ENCODE assay signal across 11 cellular contexts in the genomic region with DNA sequence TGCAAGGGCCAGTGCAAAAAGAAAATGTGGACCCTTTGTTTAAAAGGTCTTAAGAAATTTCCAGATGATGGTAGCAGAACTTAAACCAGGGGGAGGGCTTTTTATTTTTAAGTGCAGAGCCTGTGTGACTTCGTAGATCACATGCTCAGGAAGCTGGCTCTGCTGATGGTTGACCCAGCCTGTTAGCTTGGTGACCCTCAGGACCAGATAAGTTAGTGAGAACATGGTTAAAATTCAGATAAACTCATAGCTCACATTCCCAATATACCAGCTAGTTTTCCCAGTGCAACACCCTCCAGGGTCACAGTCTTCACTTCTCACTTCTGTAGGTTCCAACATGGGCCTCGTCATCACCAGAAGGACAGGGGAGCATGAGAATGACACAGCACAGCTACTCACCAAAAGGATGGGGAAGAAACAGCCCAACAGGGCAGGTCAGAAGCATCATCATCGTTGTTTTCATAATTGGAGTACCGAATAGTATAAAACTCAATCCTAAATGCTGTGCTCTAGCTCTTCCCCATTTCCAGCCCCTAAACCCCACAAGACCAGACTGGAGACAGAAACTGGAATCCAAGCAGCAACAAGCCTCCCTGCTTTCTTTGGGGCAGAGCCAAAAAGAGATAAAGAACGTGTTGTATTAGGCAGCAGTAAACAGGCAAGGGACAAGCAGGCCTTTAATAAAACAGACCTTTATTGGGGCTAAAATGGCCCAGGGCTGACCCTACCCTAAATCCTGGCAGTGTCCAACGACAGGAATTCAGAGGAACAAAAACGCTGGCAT.
A peak's percentile ranks its signal among the peaks of the same experiment; 100 is the strongest.
DNase-seq lines count a peak whose midpoint lies in the region; ATAC-seq and TF ChIP-seq lines count a peak whose summit lies in the region.
"Had no signal": no experiment of that assay in that cellular context is flagged by ENCODE, and none has a peak within 500 bp of the region (broad histone marks: within the 10 kb centered on the region; RNA-seq: fewer than 3 reads in every experiment).

No MANE protein-coding gene starts in this region.

- CTCF ChIA-PET in IMR-90 (lab: Yijun Ruan, JAX), result interaction anchor here (1.0 kb wide), 1 partner anchor 53 kb away, joined by 3 read pairs; no protein-coding TSS in a partner anchor

- TF ChIP-seq RAD21 in IMR-90 (IDR thresholded peaks at IDR 0.05; ENCODE audit: low read length), result no peak

- no peak for TF ChIP-seq CTCF in IMR-90 (conservative IDR thresholded peaks at IDR 0.05; ENCODE audit: low read depth, low read length)
- peak in 1 of 56 donors; percentile 11 for TF ChIP-seq CTCF in dorsolateral prefrontal cortex (IDR thresholded peaks at IDR 0.05 in 54 of 56, conservative IDR thresholded peaks at IDR 0.05 in 2 of 56; ENCODE audit: low read depth in 1 of 56, partially characterized antibody in 56 of 56)
- no peak for TF ChIP-seq CTCF in sigmoid colon (IDR thresholded peaks at IDR 0.05)
- TF ChIP-seq CTCF in GM13977 (IDR thresholded peaks at IDR 0.05; ENCODE audit: extremely low read depth, insufficient read depth, missing control alignments), result no peak

- POLR2A ChIA-PET in IMR-90 (lab: Charles Lee; ENCODE audit: unreplicated experiment), result no interaction called here

- no peak overlapping the region for H3K23ac ChIP-seq in IMR-90 (ENCODE audit: low read depth, low read length)

- H2AK9ac ChIP-seq in IMR-90 (replicated peaks; ENCODE audit: low read depth, low read length, poor library complexity), result peak overlapping the region; percentile 45

- H3K9ac ChIP-seq in IMR-90 (ENCODE audit: low read depth, low read length), result no peak overlapping the region

- H3K27me3 ChIP-seq in IMR-90 (ENCODE audit: control insufficient read depth, insufficient read depth, low read length), result no peaks in the 10 kb centered on the region; the same call in 1 of the 2 replicates
- H3K27me3 ChIP-seq in dorsolateral prefrontal cortex, result no peaks in the 10 kb centered on the region
- no peaks in the 10 kb centered on the region for H3K27me3 ChIP-seq in layer of hippocampus (ENCODE audit: control insufficient read depth, insufficient read depth, low read length)
- no peaks in the 10 kb centered on the region for H3K27me3 ChIP-seq in sigmoid colon

- H3K9me1 ChIP-seq in IMR-90 (ENCODE audit: insufficient read depth, low read length), result peaks cover 3% of the 10 kb centered on the region; the same call in 1 of the 2 replicates

- no peak overlapping the region for H4K8ac ChIP-seq in IMR-90 (ENCODE audit: low read depth in 2 of 2, low read length in 2 of 2)

- no peak for DNase-seq in IMR-90
- peak in 7 of 10 donors; percentile 40 to 71 (median 66) for DNase-seq in dorsolateral prefrontal cortex
- peak; percentile 66 for DNase-seq in sigmoid colon
- DNase-seq in DMS53 (lab: John Stamatoyannopoulos, UW), result no peak
- no peak for DNase-seq in GM13977 (ENCODE audit: low spot score)
- DNase-seq in SHP77 treated with DMSO at 0.1 percent for 48 hours (lab: John Stamatoyannopoulos, UW), result no peak
- DNase-seq: activated naive CD4-positive, alpha-beta T cell treated with Interleukin-2 at 50 U/mL for 16 hours; mesendoderm; PC-9 had no signal

- TF ChIP-seq POLR2A in IMR-90 (IDR thresholded peaks at IDR 0.05; ENCODE audit: low read depth, low read length) (no peak), sigmoid colon (IDR thresholded peaks at IDR 0.05) (no peak)

- no peak overlapping the region for H2BK20ac ChIP-seq in IMR-90 (ENCODE audit: low read depth, low read length)

- no peak overlapping the region for H3K56ac ChIP-seq in IMR-90 (ENCODE audit: extremely low read depth, insufficient read depth, low read length)

- H3K9me3 ChIP-seq in IMR-90 (ENCODE audit: control insufficient read depth, insufficient read depth, low read length) (no peaks in the 10 kb centered on the region), sigmoid colon (no peaks in the 10 kb centered on the region)

- intact Hi-C loops in IMR-90 (cut with micrococcal nuclease) (no loop called here), dorsolateral prefrontal cortex (cut with DNase I) (no loop called here), sigmoid colon (cut with DNase I) (no loop called here)

- H2AFZ ChIP-seq in IMR-90 (replicated peaks; ENCODE audit: low read length, poor library complexity), result peak overlapping the region; percentile 77
- H2AFZ ChIP-seq: PC-9 had no signal

- H3K4me2 ChIP-seq in IMR-90 (ENCODE audit: low read depth, low read length), result 0 out of 2 replicates have a peak overlapping the region, but pooled peaks have one; percentile 20
- H3K4me2 ChIP-seq: PC-9 had no signal

- no peak overlapping the region for H4K91ac ChIP-seq in IMR-90 (ENCODE audit: insufficient read depth, low read depth, low read length)

- no peak overlapping the region for H2BK15ac ChIP-seq in IMR-90 (ENCODE audit: low read depth, low read length)

- in situ Hi-C loops in IMR-90 (cut with MboI; ENCODE audit: low sequenced_read_pairs) (no loop called here), GM13977 (cut with MboI; ENCODE audit: low pct_unique_long_range_greater_than_20kb, low sequenced_read_pairs, unreplicated experiment) (no loop called here)

- H4K5ac ChIP-seq in IMR-90 (ENCODE audit: low read depth, low read length), result no peak overlapping the region

- dilution Hi-C loops in IMR-90 (cut with HindIII; ENCODE audit: low sequenced_read_pairs, unreplicated experiment), result no loop called here

- no peaks in the 10 kb centered on the region for H4K20me1 ChIP-seq in IMR-90 (ENCODE audit: insufficient read depth, low read length)

- ATAC-seq in IMR-90 (ENCODE audit: low read depth) (peak; percentile 27), HG02759 (IDR thresholded peaks at IDR 0.05; ENCODE audit: unreplicated experiment) (no peak)

- no peak overlapping the region for H3K4ac ChIP-seq in IMR-90 (ENCODE audit: low read depth, low read length)

- no CpG with 5 or more reads among the region's 7 CpGs for WGBS in IMR-90 (ENCODE audit: extremely low coverage in 2 of 2, insufficient read length in 1 of 2), 2 experiments
- WGBS in sigmoid colon, 2 donors, result 50 to 73% methylated on average over 7 of the region's 7 CpGs

- H3K4me1 ChIP-seq in IMR-90 (ENCODE audit: control insufficient read depth, insufficient read depth, low read length) (peaks cover 3% of the 10 kb centered on the region; the same call in 1 of the 2 replicates), sigmoid colon (peaks cover 0 to 11% (median 5%) of the 10 kb centered on the region in 4 donors)

- H3K14ac ChIP-seq in IMR-90 (replicated peaks; ENCODE audit: low read depth, low read length), result no peak overlapping the region; the same call in 1 of the 2 replicates

- no peak overlapping the region for H3K27ac ChIP-seq in IMR-90 (ENCODE audit: insufficient read depth, low read length)
- peak overlapping the region; percentile 60 to 98 (median 94) for H3K27ac ChIP-seq in dorsolateral prefrontal cortex
- H3K27ac ChIP-seq in layer of hippocampus (ENCODE audit: low read depth, low read length), result peak overlapping the region; percentile 92
- peak overlapping the region; percentile 6 to 44 (median 33) for H3K27ac ChIP-seq in sigmoid colon
- H3K27ac ChIP-seq: PC-9 had no signal

- no peak overlapping the region for H3K18ac ChIP-seq in IMR-90 (ENCODE audit: low read depth, low read length)

- TF ChIP-seq EP300 in sigmoid colon (IDR thresholded peaks at IDR 0.05), result no peak

- H3K36me3 ChIP-seq in IMR-90 (ENCODE audit: control insufficient read depth, insufficient read depth, low read length) (no peaks in the 10 kb centered on the region), sigmoid colon (no peaks in the 10 kb centered on the region)

- no peak overlapping the region for H2BK5ac ChIP-seq in IMR-90 (ENCODE audit: low read depth, low read length, poor library complexity, severe bottlenecking)

- H3K79me1 ChIP-seq in IMR-90 (ENCODE audit: low read depth in 1 of 2, low read length in 2 of 2), result no peaks in the 10 kb centered on the region

- no TSS peak for BruUV-seq in IMR-90 (replicated peaks; lab: Mats Ljungman, UMichigan)

- H2BK120ac ChIP-seq in IMR-90 (ENCODE audit: low read depth, low read length), result no peak overlapping the region

- H2AK5ac ChIP-seq in IMR-90 (ENCODE audit: low read depth, low read length), result no peak overlapping the region

- H3K4me3 ChIP-seq in IMR-90 (ENCODE audit: insufficient read depth, low read depth, low read length), result no peak overlapping the region
- peak overlapping the region in 42 of 59 donors; percentile 2 to 50 (median 28) for H3K4me3 ChIP-seq in dorsolateral prefrontal cortex
- no peak overlapping the region for H3K4me3 ChIP-seq in sigmoid colon
- H3K4me3 ChIP-seq: PC-9 had no signal

TF ChIP-seq in IMR-90, 13 proteins besides CTCF, POLR2A, EP300 and RAD21:
- no peak for TF ChIP-seq SMC3 (IDR thresholded peaks at IDR 0.05; ENCODE audit: low read depth, low read length)
- no peak for TF ChIP-seq RFX5 (IDR thresholded peaks at IDR 0.05; ENCODE audit: low read depth, low read length)
- no peak for TF ChIP-seq CEBPB (IDR thresholded peaks at IDR 0.05; ENCODE audit: low read depth, low read length)
- TF ChIP-seq CHD1 (IDR thresholded peaks at IDR 0.05; ENCODE audit: low read depth, low read length), result no peak
- TF ChIP-seq MXI1 (IDR thresholded peaks at IDR 0.05; ENCODE audit: borderline replicate concordance, low read depth, low read length), result no peak
- no peak for TF ChIP-seq BHLHE40 (IDR thresholded peaks at IDR 0.05; ENCODE audit: low read depth, low read length)
- no peak for TF ChIP-seq NFE2L2 (IDR thresholded peaks at IDR 0.05; ENCODE audit: low read depth, low read length)

Comparison
In these comparisons a context has a peak if more than half of its experiments do, and no peak if none do; other contexts are left out.
1. DNase-seq: peak in dorsolateral prefrontal cortex (7 of 10) and sigmoid colon (single experiment); none in IMR-90 (single experiment), DMS53 (single experiment), GM13977 (single experiment) and SHP77 treated with DMSO at 0.1 percent for 48 hours (single experiment).
2. H3K4me3 ChIP-seq: peak in dorsolateral prefrontal cortex (42 of 59); none in IMR-90 (single experiment) and sigmoid colon (0 of 4).